23 cellular contexts compared by ENCODE assay signal in the genomic region with DNA sequence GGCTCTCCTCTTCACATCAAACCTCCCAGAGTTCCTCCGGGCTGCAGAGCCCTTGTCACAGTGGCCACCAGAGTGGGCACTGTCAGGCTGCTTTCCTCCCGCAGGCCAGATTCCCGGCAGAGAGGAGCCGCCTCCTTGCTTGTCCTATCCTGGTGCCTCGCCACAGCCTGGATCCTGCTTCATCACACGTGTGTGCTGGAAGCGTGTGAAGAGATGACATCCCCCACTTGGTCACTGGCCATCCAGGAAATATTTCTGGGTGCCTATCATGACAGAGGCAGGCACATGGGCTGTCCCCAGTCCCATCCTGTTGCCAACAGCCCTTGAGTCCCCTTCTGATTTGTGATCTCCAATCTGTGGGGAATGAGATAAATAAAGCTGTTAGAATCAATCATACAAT.
"Had no signal": no experiment of that assay in that cellular context is flagged by ENCODE, and none has a peak within 500 bp of the region (broad histone marks: within the 10 kb centered on the region; RNA-seq: fewer than 3 reads in every experiment).

No MANE protein-coding gene starts in this region.

- DNase-seq: activated B cell treated with CpG ODN at 0.5 μM for 24 hours; activated CD4-positive, alpha-beta T cell treated with anti-CD3 and anti-CD28 coated beads for 4 hours; activated CD8-positive, alpha-beta memory T cell treated with anti-CD3 and anti-CD28 coated beads for 24 hours; activated CD8-positive, alpha-beta memory T cell treated with anti-CD3 and anti-CD28 coated beads, Interleukin-2, amount 50 U/mL, for 4 hours; activated naive CD4-positive, alpha-beta T cell treated with anti-CD3 and anti-CD28 coated beads for 36 hours; activated T-cell treated with anti-CD3 and anti-CD28 coated beads, Interleukin-2, amount 50 U/mL, for 24 hours; amygdala; cerebellar nuclear complex; cortex of kidney; heart right ventricle; islet precursor cell; lower lobe of right lung; mesendoderm; naive thymus-derived CD4-positive, alpha-beta T cell; retina; stimulated activated CD4-positive, alpha-beta T cell treated with anti-CD3 and anti-CD28 coated beads, Interleukin-2, amount 100 ng/mL, for 48 hours; substantia nigra; T1000; thyroid gland; upper lobe of right lung had no signal

- ATAC-seq: heart right ventricle; lower lobe of right lung; naive thymus-derived CD4-positive, alpha-beta T cell; upper lobe of right lung had no signal

- H3K9me3 Mint-ChIP-seq: activated B cell treated with CpG ODN at 0.5 μM for 24 hours; activated naive CD4-positive, alpha-beta T cell treated with anti-CD3 and anti-CD28 coated beads for 36 hours; activated T-cell treated with anti-CD3 and anti-CD28 coated beads, Interleukin-2, amount 50 U/mL, for 24 hours; activated T-helper 2 cell treated with anti-CD3 and anti-CD28 coated beads, Interferon-gamma antibody, Interleukin-2, Interleukin-4, amounts not matched to agents 10 μg/mL and 5 μg/mL and 100 μg/mL, durations not matched to agents 14 hours and 24 hours and 36 hours; naive thymus-derived CD4-positive, alpha-beta T cell; stimulated activated naive CD8-positive, alpha-beta T cell treated with anti-CD3 and anti-CD28 coated beads, Interleukin-15, Interleukin-2, amounts not matched to agents 100 ng/mL and 50 ng/mL, for 24 hours had no signal

- H3K4me3 Mint-ChIP-seq: activated B cell treated with CpG ODN at 0.5 μM for 24 hours; activated naive CD4-positive, alpha-beta T cell treated with anti-CD3 and anti-CD28 coated beads for 36 hours; activated T-cell treated with anti-CD3 and anti-CD28 coated beads, Interleukin-2, amount 50 U/mL, for 24 hours; naive thymus-derived CD4-positive, alpha-beta T cell; stimulated activated naive CD8-positive, alpha-beta T cell treated with anti-CD3 and anti-CD28 coated beads, Interleukin-15, Interleukin-2, amounts not matched to agents 100 ng/mL and 50 ng/mL, for 24 hours had no signal

- H3K27me3 Mint-ChIP-seq: activated B cell treated with CpG ODN at 0.5 μM for 24 hours; activated T-cell treated with anti-CD3 and anti-CD28 coated beads, Interleukin-2, amount 50 U/mL, for 24 hours; naive thymus-derived CD4-positive, alpha-beta T cell; stimulated activated naive CD8-positive, alpha-beta T cell treated with anti-CD3 and anti-CD28 coated beads, Interleukin-15, Interleukin-2, amounts not matched to agents 100 ng/mL and 50 ng/mL, for 24 hours had no signal

- H3K4me1 Mint-ChIP-seq: activated B cell treated with CpG ODN at 0.5 μM for 24 hours; naive thymus-derived CD4-positive, alpha-beta T cell had no signal

- H3K27ac Mint-ChIP-seq: activated B cell treated with CpG ODN at 0.5 μM for 24 hours; activated naive CD4-positive, alpha-beta T cell treated with anti-CD3 and anti-CD28 coated beads for 36 hours; activated T-cell treated with anti-CD3 and anti-CD28 coated beads, Interleukin-2, amount 50 U/mL, for 24 hours; activated T-helper 2 cell treated with anti-CD3 and anti-CD28 coated beads, Interferon-gamma antibody, Interleukin-2, Interleukin-4, amounts not matched to agents 10 μg/mL and 5 μg/mL and 100 μg/mL, durations not matched to agents 14 hours and 24 hours and 36 hours; progenitor cell of endocrine pancreas; stimulated activated naive CD8-positive, alpha-beta T cell treated with anti-CD3 and anti-CD28 coated beads, Interleukin-15, Interleukin-2, amounts not matched to agents 100 ng/mL and 50 ng/mL, for 24 hours had no signal
